In the genomic region with DNA sequence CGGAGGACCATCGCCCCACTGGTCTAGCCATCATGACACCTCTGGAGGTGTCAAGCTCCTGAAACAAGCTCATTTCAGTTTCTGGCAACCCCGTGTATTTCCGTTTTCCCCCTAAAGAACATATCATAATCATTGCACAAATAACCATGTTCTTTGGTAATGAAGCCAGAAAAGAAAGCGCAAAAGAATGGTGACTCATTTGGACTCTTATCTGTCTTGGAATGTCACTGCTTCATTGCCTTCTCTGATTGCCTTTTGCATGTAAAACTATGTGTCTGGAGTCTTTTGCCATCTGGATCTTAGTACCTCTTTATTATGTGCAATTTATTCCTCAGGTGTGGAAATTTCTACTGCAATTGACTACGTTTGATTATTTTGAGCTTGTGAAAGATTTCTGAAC, we compare ENCODE assay signal across 24 cellular contexts.
DNase-seq lines count a peak whose midpoint lies in the region; ATAC-seq and TF ChIP-seq lines count a peak whose summit lies in the region.
"Had no signal": no experiment of that assay in that cellular context is flagged by ENCODE, and none has a peak within 500 bp of the region (broad histone marks: within the 10 kb centered on the region; RNA-seq: fewer than 3 reads in every experiment).

No MANE protein-coding gene starts in this region.

- no peaks in the 10 kb centered on the region for H3K27me3 ChIP-seq in osteoblast (ENCODE audit: insufficient read depth, low read length)

- H2AFZ ChIP-seq in osteoblast (ENCODE audit: low read length), result no peak overlapping the region

- H3K4me3 ChIP-seq in fibroblast of villous mesenchyme (ENCODE audit: low read depth, low read length) (no peak overlapping the region), osteoblast (ENCODE audit: insufficient read depth, low read length) (no peak overlapping the region)
- H3K4me3 ChIP-seq: lung, prostate gland, skin epidermis, thoracic aorta had no signal

- H3K4me1 ChIP-seq in osteoblast (ENCODE audit: insufficient read depth, low read length), result peaks cover 11% of the 10 kb centered on the region
- H3K4me1 ChIP-seq: prostate gland had no signal

- TF ChIP-seq CTCF in fibroblast of villous mesenchyme (IDR thresholded peaks at IDR 0.05; ENCODE audit: insufficient read depth, low read depth, low read length) (no peak), osteoblast (IDR thresholded peaks at IDR 0.05; ENCODE audit: extremely low read depth, low read depth, low read length) (no peak)

- DNase-seq in HS-5 (ENCODE audit: low read depth) (peak; percentile 26), astrocyte of the hippocampus (ENCODE audit: low read depth, low spot score) (peak; percentile 64), fibroblast of villous mesenchyme (ENCODE audit: low read depth) (peak; percentile 52), osteoblast (ENCODE audit: insufficient read length, low spot score, missing footprints) (peak; percentile 78), SK-N-DZ (ENCODE audit: low spot score) (no peak), cortex of kidney (lab: John Stamatoyannopoulos, UW) (no peak), H4 (ENCODE audit: low spot score) (no peak)
- DNase-seq: activated B cell treated with CpG ODN at 0.5 μM for 24 hours; activated CD4-positive, alpha-beta memory T cell treated with anti-CD3 and anti-CD28 coated beads for 36 hours; aorta; CD4-positive, CD25-positive, alpha-beta regulatory T cell; hippocampal formation; KG1; NCI-H146; NCI-H2171 treated with DMSO at 0.1 percent for 48 hours; NCI-H526; stimulated activated CD4-positive, alpha-beta T cell treated with anti-CD3 and anti-CD28 coated beads, Interleukin-2, amount 100 ng/mL, for 48 hours; stimulated activated naive CD4-positive, alpha-beta T cell treated with Interleukin-2 at 50 U/mL for 16 hours; T-helper 9 cell had no signal

- no peaks in the 10 kb centered on the region for H3K9me3 ChIP-seq in osteoblast (ENCODE audit: low read depth, low read length)
- H3K9me3 ChIP-seq: prostate gland, thoracic aorta had no signal

- no peak overlapping the region for H3K4me2 ChIP-seq in osteoblast (ENCODE audit: insufficient read depth, low read length)

- peaks cover 10% of the 10 kb centered on the region for H3K36me3 ChIP-seq in osteoblast (ENCODE audit: insufficient read depth, low read length)

- no peaks in the 10 kb centered on the region for H4K20me1 ChIP-seq in osteoblast (ENCODE audit: insufficient read depth, low read length)

- no peak for ATAC-seq in GM21528 (IDR thresholded peaks at IDR 0.05; ENCODE audit: low FRiP score, unreplicated experiment)

- no peak overlapping the region for H3K27ac ChIP-seq in osteoblast (ENCODE audit: low read depth, low read length)
- H3K27ac ChIP-seq: prostate gland, skin epidermis, thoracic aorta had no signal

- H3K79me2 ChIP-seq in osteoblast (ENCODE audit: insufficient read depth, low read length), result no peaks in the 10 kb centered on the region

Comparison
In these comparisons a context has a peak if more than half of its experiments do, and no peak if none do; other contexts are left out.
1. DNase-seq: peak in HS-5 (single experiment), astrocyte of the hippocampus (single experiment), fibroblast of villous mesenchyme (single experiment) and osteoblast (single experiment); none in SK-N-DZ (single experiment), cortex of kidney (single experiment) and H4 (single experiment).